Comparison of ENCODE assay signal across 25 cellular contexts in the genomic region with DNA sequence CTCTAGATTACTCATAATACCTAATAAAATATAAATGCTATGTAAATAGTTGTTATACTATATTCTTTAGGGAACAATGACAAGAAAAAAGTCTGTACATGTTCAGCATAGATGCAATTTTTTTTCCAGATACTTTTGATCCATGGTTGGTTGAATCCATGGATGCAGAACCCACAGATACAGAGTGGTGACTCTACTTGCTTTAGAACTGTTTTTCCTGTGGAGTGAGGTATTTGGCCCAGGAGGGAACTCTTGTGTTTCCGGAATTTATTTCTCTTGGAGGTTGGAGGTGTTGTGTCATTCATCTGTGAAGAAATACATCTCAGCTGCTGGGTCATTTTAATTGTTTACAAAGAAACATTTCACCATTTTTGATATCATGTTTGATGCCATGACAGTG. TPM values are rescaled to one million over a fixed set of nuclear protein-coding genes. Genes with fewer than 3 reads are reported as not detected.
"Had no signal": no experiment of that assay in that cellular context is flagged by ENCODE, and none has a peak within 500 bp of the region (broad histone marks: within the 10 kb centered on the region; RNA-seq: fewer than 3 reads in every experiment).

No MANE protein-coding gene starts in this region.

- H3K36me3 ChIP-seq: pancreas, suprapubic skin, uterus had no signal

- H3K9me3 ChIP-seq: gastroesophageal sphincter, heart left ventricle, lower lobe of right lung, neutrophil, pancreas, right lobe of liver, suprapubic skin, upper lobe of right lung, uterus had no signal

- H3K27ac ChIP-seq: coronary artery, gastroesophageal sphincter, heart left ventricle, hepatocyte, lower lobe of right lung, neutrophil, pancreas, right lobe of liver, suprapubic skin, transverse colon, upper lobe of right lung, uterus had no signal

- H3K27me3 ChIP-seq: gastroesophageal sphincter, heart left ventricle, hepatocyte, neutrophil, pancreas, right lobe of liver, suprapubic skin, transverse colon, upper lobe of right lung, uterus had no signal

- DNase-seq: effector memory CD8-positive, alpha-beta T cell; foreskin fibroblast; heart left ventricle; left ventricle myocardium superior; lower lobe of right lung; natural killer cell; pancreas; right lobe of liver; small intestine; stimulated activated CD4-positive, alpha-beta T cell treated with anti-CD3 and anti-CD28 coated beads, Interleukin-15, amount 100 ng/mL, for 24 hours; stimulated activated CD4-positive, alpha-beta T cell treated with anti-CD3 and anti-CD28 coated beads, Interleukin-2, amount 100 ng/mL, for 48 hours; stimulated activated naive CD4-positive, alpha-beta T cell; stimulated activated naive CD8-positive, alpha-beta T cell treated with anti-CD3 and anti-CD28 coated beads, Interleukin-15, amount 100 ng/mL, for 72 hours; transverse colon; upper lobe of right lung; uterus had no signal

- FAIRE-seq: endometrium, pancreas, small intestine had no signal

- H3K9me3 Mint-ChIP-seq: effector memory CD8-positive, alpha-beta T cell; natural killer cell; stimulated activated naive CD8-positive, alpha-beta T cell treated with anti-CD3 and anti-CD28 coated beads, Interleukin-15, amount 100 ng/mL, for 72 hours had no signal

- H3K27me3 Mint-ChIP-seq: effector memory CD8-positive, alpha-beta T cell; memory B cell; stimulated activated naive CD8-positive, alpha-beta T cell treated with anti-CD3 and anti-CD28 coated beads, Interleukin-15, amount 100 ng/mL, for 72 hours had no signal

- ATAC-seq: effector memory CD8-positive, alpha-beta T cell; esophagus mucosa; gastroesophageal sphincter; heart left ventricle; left ventricle myocardium superior; lower lobe of right lung; natural killer cell; pancreas; right lobe of liver; stimulated activated naive CD8-positive, alpha-beta T cell treated with anti-CD3 and anti-CD28 coated beads, Interleukin-15, amount 100 ng/mL, for 72 hours; upper lobe of right lung had no signal

- H3K27ac Mint-ChIP-seq: memory B cell had no signal

- H3K4me1 ChIP-seq: gastroesophageal sphincter, lower lobe of right lung, pancreas, right lobe of liver, suprapubic skin, transverse colon, upper lobe of right lung, uterus had no signal

- H3K4me3 ChIP-seq: coronary artery, gastroesophageal sphincter, heart left ventricle, hepatocyte, lower lobe of right lung, pancreas, right lobe of liver, suprapubic skin, transverse colon, upper lobe of right lung, uterus had no signal

- H3K4me3 Mint-ChIP-seq: effector memory CD8-positive, alpha-beta T cell; memory B cell; natural killer cell; stimulated activated naive CD8-positive, alpha-beta T cell treated with anti-CD3 and anti-CD28 coated beads, Interleukin-15, amount 100 ng/mL, for 72 hours had no signal

RNA-seq across cellular contexts. Expression of a gene that starts 28.7 kb away (rescaled TPM):
- total RNA-seq: mononuclear cell, natural killer cell had no signal
